ENCODE assay signal across 28 cellular contexts in the genomic region with DNA sequence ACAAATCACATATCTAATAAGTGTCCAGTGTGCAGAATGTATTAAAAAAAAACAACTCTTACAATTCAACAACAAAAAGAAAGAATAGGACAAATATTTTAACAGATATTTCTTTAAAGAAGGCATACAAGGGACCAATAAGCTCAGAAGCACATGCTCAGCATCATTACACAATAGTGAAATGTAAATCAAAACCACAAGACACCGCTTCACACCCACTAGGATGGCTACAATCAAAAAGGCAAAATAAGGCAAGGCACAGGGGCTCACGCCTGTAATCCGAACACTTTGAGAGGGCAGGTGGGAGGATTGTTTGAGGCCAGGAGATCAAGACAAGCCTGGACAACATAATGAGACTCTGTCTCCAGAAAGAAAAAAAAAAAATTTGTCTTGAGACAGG.
"Had no signal": no experiment of that assay in that cellular context is flagged by ENCODE, and none has a peak within 500 bp of the region (broad histone marks: within the 10 kb centered on the region; RNA-seq: fewer than 3 reads in every experiment).

No MANE protein-coding gene starts in this region.

- H3K9me3 Mint-ChIP-seq: activated naive CD4-positive, alpha-beta T cell treated with anti-CD3 and anti-CD28 coated beads for 36 hours; activated naive CD8-positive, alpha-beta T cell treated with anti-CD3 and anti-CD28 coated beads for 36 hours; activated T-cell treated with anti-CD3 and anti-CD28 coated beads, Interleukin-2, amount 50 U/mL, for 72 hours; brain; stimulated activated naive B cell treated with anti-CD40 and anti-IgM and Interleukin-4, amounts not matched to agents 10 μg/mL and 1 μg/mL and 100 μg/mL, for 72 hours had no signal

- H3K27me3 ChIP-seq: ascending aorta, cardiac muscle cell, heart right ventricle, left lung, stomach, thyroid gland, upper lobe of left lung, vagina had no signal

- H3K36me3 Mint-ChIP-seq: activated naive CD8-positive, alpha-beta T cell treated with anti-CD3 and anti-CD28 coated beads for 36 hours; brain; naive thymus-derived CD8-positive, alpha-beta T cell had no signal

- H3K4me1 Mint-ChIP-seq: activated naive CD8-positive, alpha-beta T cell treated with anti-CD3 and anti-CD28 coated beads for 36 hours; naive thymus-derived CD8-positive, alpha-beta T cell; stimulated activated naive B cell treated with anti-CD40 and anti-IgM and Interleukin-4, amounts not matched to agents 10 μg/mL and 1 μg/mL and 100 μg/mL, for 72 hours had no signal

- H3K4me3 ChIP-seq: ascending aorta, cardiac muscle cell, heart right ventricle, left lung, lower lobe of right lung, stomach, thyroid gland, upper lobe of left lung, vagina had no signal

- H3K4me3 Mint-ChIP-seq: activated naive CD4-positive, alpha-beta T cell treated with anti-CD3 and anti-CD28 coated beads for 36 hours; activated naive CD8-positive, alpha-beta T cell treated with anti-CD3 and anti-CD28 coated beads for 36 hours; activated T-cell treated with anti-CD3 and anti-CD28 coated beads, Interleukin-2, amount 50 U/mL, for 72 hours; brain; effector memory CD8-positive, alpha-beta T cell; naive thymus-derived CD8-positive, alpha-beta T cell; stimulated activated naive B cell treated with anti-CD40 and anti-IgM and Interleukin-4, amounts not matched to agents 10 μg/mL and 1 μg/mL and 100 μg/mL, for 72 hours had no signal

- DNase-seq: activated CD4-positive, alpha-beta T cell treated with anti-CD3 and anti-CD28 coated beads for 4 hours; activated CD4-positive, alpha-beta T cell treated with anti-CD3 and anti-CD28 coated beads, Interleukin-2, amount 50 U/mL, for 4 hours; activated naive CD4-positive, alpha-beta T cell treated with anti-CD3 and anti-CD28 coated beads for 36 hours; activated naive CD8-positive, alpha-beta T cell treated with anti-CD3 and anti-CD28 coated beads for 36 hours; activated T-cell treated with anti-CD3 and anti-CD28 coated beads for 4 hours; activated T-cell treated with anti-CD3 and anti-CD28 coated beads, Interleukin-2, amount 50 U/mL, for 72 hours; cerebellar nuclear complex; cortex of kidney; effector memory CD8-positive, alpha-beta T cell; foreskin melanocyte; heart right ventricle; kidney glomerular epithelial cell; left lung; lower lobe of right lung; mesenchymal stem cell; naive thymus-derived CD8-positive, alpha-beta T cell; right cardiac atrium; stimulated activated CD4-positive, alpha-beta T cell treated with anti-CD3 and anti-CD28 coated beads, Interleukin-15, amount 100 ng/mL, for 24 hours; stimulated activated CD4-positive, alpha-beta T cell treated with anti-CD3 and anti-CD28 coated beads, Interleukin-2, amount 100 ng/mL, for 24 hours; stimulated activated naive B cell treated with anti-CD40 and anti-IgM and Interleukin-4, amounts not matched to agents 10 μg/mL and 1 μg/mL and 100 μg/mL, for 72 hours; stomach; thyroid gland; upper lobe of left lung had no signal

- H3K27ac Mint-ChIP-seq: activated naive CD4-positive, alpha-beta T cell treated with anti-CD3 and anti-CD28 coated beads for 36 hours; activated naive CD8-positive, alpha-beta T cell treated with anti-CD3 and anti-CD28 coated beads for 36 hours; activated T-cell treated with anti-CD3 and anti-CD28 coated beads, Interleukin-2, amount 50 U/mL, for 72 hours; brain; stimulated activated naive B cell treated with anti-CD40 and anti-IgM and Interleukin-4, amounts not matched to agents 10 μg/mL and 1 μg/mL and 100 μg/mL, for 72 hours had no signal

- H3K36me3 ChIP-seq: ascending aorta, cardiac muscle cell, heart right ventricle, left lung, lower lobe of right lung, stomach, thyroid gland, upper lobe of left lung, vagina had no signal

- H3K4me1 ChIP-seq: left lung, vagina had no signal

- H3K27ac ChIP-seq: cardiac muscle cell, heart right ventricle, left lung, lower lobe of right lung, stomach, thyroid gland, upper lobe of left lung, vagina, VCaP had no signal

- H3K9me3 ChIP-seq: ascending aorta, heart right ventricle, left lung, lower lobe of right lung, stomach, thyroid gland, upper lobe of left lung, vagina had no signal

- H3K27me3 Mint-ChIP-seq: activated naive CD8-positive, alpha-beta T cell treated with anti-CD3 and anti-CD28 coated beads for 36 hours; effector memory CD8-positive, alpha-beta T cell; stimulated activated naive B cell treated with anti-CD40 and anti-IgM and Interleukin-4, amounts not matched to agents 10 μg/mL and 1 μg/mL and 100 μg/mL, for 72 hours had no signal
